ENCODE assay signal across 8 cellular contexts in genomic region chr6:49462927-49463611, GRCh38. TPM values are rescaled to one million over a fixed set of nuclear protein-coding genes. Genes with fewer than 3 reads are reported as not detected.
DNase-seq lines count a peak whose midpoint lies in the region; ATAC-seq and TF ChIP-seq lines count a peak whose summit lies in the region.

Gene CENPQ, plus strand, starts transcription at chr6:49463370. Its CDS starts 6,807 bp downstream, at chr6:49470177.
Gene MMUT, minus strand, starts transcription at chr6:49463253. Its CDS starts 3,787 bp downstream, at chr6:49459466.

- TF ChIP-seq POLR2A in Peyer's patch (IDR thresholded peaks at IDR 0.05), result peak; percentile 85 to 93
- no peak for TF ChIP-seq POLR2A in esophagus muscularis mucosa (IDR thresholded peaks at IDR 0.05; ENCODE audit: low read depth)

- peak within 1 kb of the TSS; percentile 63 for H2AFZ ChIP-seq in KMS-11 (ENCODE audit: low read depth)

- peak within 1 kb of the TSS; percentile 71; the same call in 1 of the 2 replicates for H3K9ac ChIP-seq in KMS-11

- H3K4me2 ChIP-seq in KMS-11, result peak within 1 kb of the TSS; percentile 82

- H3K27me3 ChIP-seq in KMS-11 (ENCODE audit: insufficient read depth, low read depth) (no peaks in the 10 kb centered on the region), Peyer's patch (no peaks in the 10 kb centered on the region), esophagus muscularis mucosa (peaks cover 0 to 4% (median 0%) of the 10 kb centered on the region in 4 donors), muscle layer of duodenum (ENCODE audit: low read depth, low read length) (no peaks in the 10 kb centered on the region)

- peaks cover 32% of the 10 kb centered on the region for H3K79me2 ChIP-seq in KMS-11 (ENCODE audit: insufficient read depth, low read depth)

- ATAC-seq in GM21737 (IDR thresholded peaks at IDR 0.05; ENCODE audit: unreplicated experiment), result peak; percentile 99

- H3K27ac ChIP-seq in KMS-11 (peak within 1 kb of the TSS; percentile 55), Peyer's patch (peak within 1 kb of the TSS; percentile 72 to 89 (median 84)), esophagus muscularis mucosa (replicated peaks in 1 of 4) (peak within 1 kb of the TSS; percentile 84 to 93 (median 88)), muscle layer of duodenum (ENCODE audit: low read length) (peak within 1 kb of the TSS; percentile 96)

- TF ChIP-seq CTCF in KMS-11 (conservative IDR thresholded peaks at IDR 0.05; ENCODE audit: low read depth, low read length) (no peak), Peyer's patch (IDR thresholded peaks at IDR 0.05) (peak in 1 of 6 experiments; percentile 8), esophagus muscularis mucosa (IDR thresholded peaks at IDR 0.05) (peak in 1 of 3 experiments; percentile 22)

- intact Hi-C loops in esophagus muscularis mucosa (cut with DNase I), result no loop called here

- H4K20me1 ChIP-seq in KMS-11 (ENCODE audit: insufficient read depth), result no peaks in the 10 kb centered on the region

- no peaks in the 10 kb centered on the region for H3K9me3 ChIP-seq in Peyer's patch
- H3K9me3 ChIP-seq in esophagus muscularis mucosa, result no peaks in the 10 kb centered on the region
- H3K9me3 ChIP-seq in muscle layer of duodenum (ENCODE audit: control insufficient read depth in 1 of 2, low read length in 2 of 2), result no peaks in the 10 kb centered on the region

- under 1% methylated on average over 31 of the region's 37 CpGs for WGBS in esophagus muscularis mucosa

- peak; percentile 87 for DNase-seq in DMS53 treated with DMSO at 0.1 percent for 48 hours (lab: John Stamatoyannopoulos, UW; ENCODE audit: unreplicated experiment)
- peak; percentile 94 to 97 (median 94) for DNase-seq in Peyer's patch
- peak; percentile 88 to 91 for DNase-seq in activated T-cell treated with anti-CD3 and anti-CD28 coated beads, Interleukin-2, amount 50 U/mL, for 48 hours
- peak; percentile 98 for DNase-seq in esophagus muscularis mucosa (ENCODE audit: extremely low spot score)
- peak; percentile 87 to 88 for DNase-seq in stimulated activated CD8-positive, alpha-beta memory T cell treated with anti-CD3 and anti-CD28 coated beads, Interleukin-7, amount 100 ng/mL, for 4 hours (ENCODE audit: low read depth in 2 of 2)

- peak; percentile 63 for TF ChIP-seq EP300 in esophagus muscularis mucosa (IDR thresholded peaks at IDR 0.05)

- H3K36me3 ChIP-seq in KMS-11 (ENCODE audit: insufficient read depth) (no peaks in the 10 kb centered on the region), Peyer's patch (peaks cover 0 to 5% (median 0%) of the 10 kb centered on the region in 3 donors), esophagus muscularis mucosa (peaks cover 0 to 14% (median 4%) of the 10 kb centered on the region in 4 donors), muscle layer of duodenum (ENCODE audit: control insufficient read depth in 1 of 2, insufficient read depth in 2 of 2, low read length in 2 of 2) (peaks cover 3 to 6% of the 10 kb centered on the region in 2 donors)

- H3K4me3 ChIP-seq in KMS-11 (IDR thresholded peaks at IDR 0.05; ENCODE audit: insufficient read depth, low read depth, low read length) (no peak within 1 kb of the TSS), Peyer's patch (peak within 1 kb of the TSS; percentile 60 to 78 (median 70)), esophagus muscularis mucosa (peak within 1 kb of the TSS; percentile 72 to 89 (median 79)), muscle layer of duodenum (ENCODE audit: low read depth in 1 of 2, low read length in 2 of 2) (peak within 1 kb of the TSS; percentile 99 to 100)

- H3K4me1 ChIP-seq in KMS-11 (ENCODE audit: low read depth, poor library complexity, severe bottlenecking) (peaks cover 18% of the 10 kb centered on the region), Peyer's patch (peaks cover 0 to 18% (median 0%) of the 10 kb centered on the region in 4 donors), esophagus muscularis mucosa (peaks cover 19 to 45% (median 41%) of the 10 kb centered on the region in 4 donors), muscle layer of duodenum (ENCODE audit: control insufficient read depth in 1 of 2, insufficient read depth in 2 of 2, low read length in 2 of 2) (peaks cover 8 to 32% of the 10 kb centered on the region in 2 donors)

RNA-seq across cellular contexts. Expression of gene CENPQ, which starts in this region (rescaled TPM):
- 1 to 10 TPM in 3 of 4 donors, under 1 TPM in 1; 0.88 to 5.8 (median 1.6) TPM for total RNA-seq in Peyer's patch
- 1 to 10 TPM; 2.9 to 5.6 (median 4.7) TPM for total RNA-seq in esophagus muscularis mucosa

RNA-seq across cellular contexts. Expression of gene MMUT, which starts in this region (rescaled TPM):
- total RNA-seq in Peyer's patch (10 to 100 TPM; 10.7 to 24.5 (median 16.9) TPM), esophagus muscularis mucosa (10 to 100 TPM; 18.3 to 23.7 (median 21.5) TPM)
